ENCODE assay signal across 8 cellular contexts in genomic region chr12:120117961-120118709, GRCh38. TPM values are rescaled to one million over a fixed set of nuclear protein-coding genes. Genes with fewer than 3 reads are reported as not detected.
DNase-seq lines count a peak whose midpoint lies in the region; FAIRE-seq and TF ChIP-seq lines count a peak whose summit lies in the region.

No MANE protein-coding gene starts in this region.

- H3K27me3 ChIP-seq in AG04450 (ENCODE audit: control insufficient read depth, insufficient read depth, low read length) = no peaks in the 10 kb centered on the region
- H3K27me3 ChIP-seq in adipocyte (replicated peaks; ENCODE audit: control insufficient read depth, insufficient read depth, low read length) = no peaks in the 10 kb centered on the region
- H3K27me3 ChIP-seq in transverse colon = no peaks in the 10 kb centered on the region

- peak overlapping the region; percentile 92 for H3K4me3 ChIP-seq in AG04450 (ENCODE audit: low read depth, low read length)
- H3K4me3 ChIP-seq in HFF-Myc (replicated peaks; ENCODE audit: low read depth, low read length) = peak overlapping the region; percentile 89
- H3K4me3 ChIP-seq in adipocyte (ENCODE audit: low read length) = peak overlapping the region; percentile 97
- H3K4me3 ChIP-seq in kidney (ENCODE audit: low read length in 2 of 2) = peak overlapping the region; percentile 89 to 91
- peak overlapping the region in 3 of 4 donors; percentile 77 to 94 (median 80) for H3K4me3 ChIP-seq in transverse colon

- H3K4me1 ChIP-seq in adipocyte (ENCODE audit: control insufficient read depth, insufficient read depth, low read length) = peaks cover 41% of the 10 kb centered on the region
- peaks cover 25 to 26% of the 10 kb centered on the region in 2 donors for H3K4me1 ChIP-seq in kidney (ENCODE audit: control insufficient read depth in 1 of 2, insufficient read depth in 1 of 2, low read depth in 1 of 2, low read length in 2 of 2)
- peaks cover 28 to 46% (median 31%) of the 10 kb centered on the region in 4 donors for H3K4me1 ChIP-seq in transverse colon

- in situ Hi-C loops in transverse colon (cut with MboI; ENCODE audit: low pct_ligation_motif_present in 1 of 4, low pct_unique_long_range_greater_than_20kb in 1 of 4, low sequenced_read_pairs in 3 of 4) = no loop called here

- H3K36me3 ChIP-seq in adipocyte (ENCODE audit: control insufficient read depth, insufficient read depth, low read length, severe bottlenecking) = no peaks in the 10 kb centered on the region
- peaks cover 0 to 2% of the 10 kb centered on the region in 2 donors for H3K36me3 ChIP-seq in kidney (ENCODE audit: control insufficient read depth in 1 of 2, insufficient read depth in 2 of 2, low read length in 2 of 2)
- H3K36me3 ChIP-seq in transverse colon = no peaks in the 10 kb centered on the region

- no peak for TF ChIP-seq POLR2A in transverse colon (IDR thresholded peaks at IDR 0.05)

- DNase-seq in AG04450 (ENCODE audit: low read depth, low spot score) (no peak), HFF-Myc (ENCODE audit: extremely low read depth, low read depth) (no peak), adipocyte (ENCODE audit: low read depth) (peak; percentile 41), kidney (no peak), transverse colon (no peak), NCI-H2196 (lab: John Stamatoyannopoulos, UW; ENCODE audit: unreplicated experiment) (no peak), DMS79 (lab: John Stamatoyannopoulos, UW) (no peak)
- DNase-seq in stimulated activated CD4-positive, alpha-beta T cell treated with anti-CD3 and anti-CD28 coated beads, Interleukin-4, amount 100 ng/mL, for 4 hours = no peak

- H3K9me3 ChIP-seq in AG04450 (ENCODE audit: control insufficient read depth, insufficient read depth, low read length) = no peaks in the 10 kb centered on the region; the same call in 1 of the 2 replicates
- no peaks in the 10 kb centered on the region for H3K9me3 ChIP-seq in adipocyte (ENCODE audit: control insufficient read depth, low read length)
- H3K9me3 ChIP-seq in kidney (ENCODE audit: control insufficient read depth in 1 of 2, low read length in 2 of 2) = no peaks in the 10 kb centered on the region
- H3K9me3 ChIP-seq in transverse colon = no peaks in the 10 kb centered on the region

- TF ChIP-seq CTCF in AG04450 (IDR thresholded peaks at IDR 0.05; ENCODE audit: low read depth, low read length) (no peak), HFF-Myc (IDR thresholded peaks at IDR 0.05; ENCODE audit: low read depth, low read length, missing control alignments) (no peak), kidney (IDR thresholded peaks at IDR 0.05; ENCODE audit: borderline replicate concordance, extremely low read depth, insufficient read depth) (no peak), transverse colon (IDR thresholded peaks at IDR 0.05) (no peak)

- no peak for FAIRE-seq in kidney (lab: Jason Lieb, UNC)

- H3K9ac ChIP-seq in adipocyte (ENCODE audit: low read length) (peak overlapping the region; percentile 97), kidney (ENCODE audit: low read length in 2 of 2) (peak overlapping the region; percentile 7 to 37)

- CTCF ChIA-PET in AG04450 (lab: Charles Lee) = interaction anchor here (0.6 to 2.8 kb wide), 4 partner anchors 31 to 1985 kb away, joined by 3 to 10 read pairs (median 5); partner anchors contain the start of genes PXN and RPLP0

- H3K27ac ChIP-seq in AG04450 (ENCODE audit: low read depth, low read length) (peak overlapping the region; percentile 77), kidney (ENCODE audit: low read depth in 2 of 2, low read length in 2 of 2) (peak overlapping the region; percentile 29 to 45), transverse colon (peak overlapping the region; percentile 96 to 99 (median 97))

- intact Hi-C loops in kidney (cut with DNase I) = no loop called here
- intact Hi-C loops in transverse colon (cut with DNase I; ENCODE audit: low total_unique reads) = no loop called here

- 51 to 55% methylated on average over 10 to 16 of the region's 16 CpGs for WGBS in transverse colon (ENCODE audit: low coverage in 1 of 2), 2 donors

- POLR2A ChIA-PET in AG04450 (lab: Yijun Ruan, JAX) = interaction anchor here (1.0 to 3.8 kb wide), 4 partner anchors 31 to 174 kb away, joined by 3 to 34 read pairs (median 8); partner anchors contain the start of genes GCN1, RNU4-1, RNU4-2 and RPLP0

- no peak for TF ChIP-seq EP300 in transverse colon (IDR thresholded peaks at IDR 0.05; ENCODE audit: low read depth)

RNA-seq across cellular contexts. Expression of gene RAB35, which starts 1.6 kb away (rescaled TPM):
- polyA plus RNA-seq in AG04450 (2011; rRNA removed) (52.9 and 64.9 TPM in 2 replicates), kidney (ENCODE audit: insufficient read depth, low read depth, low replicate concordance) (23.2 TPM)
- polyA minus RNA-seq in AG04450 (2011; rRNA and poly(A)+ RNA removed) = 84.4 and 106 TPM in 2 replicates
- total RNA-seq in kidney (56.1 TPM), transverse colon (10 to 100 TPM; 16.9 to 26.2 (median 22.2) TPM)

Comparison
In these comparisons a context has a peak if more than half of its experiments do, and no peak if none do; other contexts are left out.
1. H3K27ac ChIP-seq: peak in every context shown above with its lines; median percentile 97 in transverse colon; 77 in AG04450; 37 in kidney.